In the genomic region with DNA sequence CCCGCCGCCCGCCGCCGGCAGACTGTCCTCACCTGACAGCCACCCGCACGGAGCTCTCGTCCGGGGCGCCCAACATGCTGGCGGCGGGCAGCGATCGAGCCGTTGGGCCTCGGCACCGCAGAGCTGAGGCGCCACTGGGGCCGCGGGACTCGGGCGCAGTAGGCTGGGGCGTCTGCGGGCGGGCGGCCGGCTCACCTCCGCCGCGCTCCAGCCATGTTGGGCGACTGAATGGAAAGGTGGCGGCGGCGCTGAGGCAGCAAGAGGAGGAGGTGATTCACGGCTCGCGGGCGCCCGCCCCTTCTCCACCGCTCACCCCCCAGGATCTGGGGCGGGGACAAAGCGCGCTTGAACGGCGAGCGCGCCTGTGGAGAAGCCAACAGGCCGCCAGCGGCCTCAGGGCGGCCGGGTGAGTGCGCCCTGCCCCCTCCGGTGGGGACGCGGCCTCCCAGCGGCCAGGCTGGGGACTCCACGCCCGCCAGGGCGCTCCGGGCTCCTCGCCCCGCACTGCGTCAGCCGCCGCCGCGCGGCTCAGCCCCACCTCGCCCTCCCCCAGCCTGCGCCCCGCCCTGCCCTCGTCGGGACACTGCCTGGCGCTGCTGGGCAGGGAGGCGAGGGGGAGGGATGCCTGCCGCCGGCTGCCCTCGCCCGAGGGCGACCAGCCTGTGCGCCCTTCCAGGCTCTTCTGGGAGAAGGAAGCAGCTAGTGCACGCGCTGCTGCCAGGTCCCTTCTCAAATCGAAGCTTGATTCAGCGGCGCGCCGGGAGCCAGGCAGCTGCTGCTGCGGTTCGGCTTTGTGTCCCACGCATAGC, we compare ENCODE assay signal across 8 cellular contexts. TPM values are rescaled to one million over a fixed set of nuclear protein-coding genes. Genes with fewer than 3 reads are reported as not detected.
DNase-seq lines count a peak whose midpoint lies in the region; ATAC-seq lines count a peak whose summit lies in the region.

A gene with protein sequence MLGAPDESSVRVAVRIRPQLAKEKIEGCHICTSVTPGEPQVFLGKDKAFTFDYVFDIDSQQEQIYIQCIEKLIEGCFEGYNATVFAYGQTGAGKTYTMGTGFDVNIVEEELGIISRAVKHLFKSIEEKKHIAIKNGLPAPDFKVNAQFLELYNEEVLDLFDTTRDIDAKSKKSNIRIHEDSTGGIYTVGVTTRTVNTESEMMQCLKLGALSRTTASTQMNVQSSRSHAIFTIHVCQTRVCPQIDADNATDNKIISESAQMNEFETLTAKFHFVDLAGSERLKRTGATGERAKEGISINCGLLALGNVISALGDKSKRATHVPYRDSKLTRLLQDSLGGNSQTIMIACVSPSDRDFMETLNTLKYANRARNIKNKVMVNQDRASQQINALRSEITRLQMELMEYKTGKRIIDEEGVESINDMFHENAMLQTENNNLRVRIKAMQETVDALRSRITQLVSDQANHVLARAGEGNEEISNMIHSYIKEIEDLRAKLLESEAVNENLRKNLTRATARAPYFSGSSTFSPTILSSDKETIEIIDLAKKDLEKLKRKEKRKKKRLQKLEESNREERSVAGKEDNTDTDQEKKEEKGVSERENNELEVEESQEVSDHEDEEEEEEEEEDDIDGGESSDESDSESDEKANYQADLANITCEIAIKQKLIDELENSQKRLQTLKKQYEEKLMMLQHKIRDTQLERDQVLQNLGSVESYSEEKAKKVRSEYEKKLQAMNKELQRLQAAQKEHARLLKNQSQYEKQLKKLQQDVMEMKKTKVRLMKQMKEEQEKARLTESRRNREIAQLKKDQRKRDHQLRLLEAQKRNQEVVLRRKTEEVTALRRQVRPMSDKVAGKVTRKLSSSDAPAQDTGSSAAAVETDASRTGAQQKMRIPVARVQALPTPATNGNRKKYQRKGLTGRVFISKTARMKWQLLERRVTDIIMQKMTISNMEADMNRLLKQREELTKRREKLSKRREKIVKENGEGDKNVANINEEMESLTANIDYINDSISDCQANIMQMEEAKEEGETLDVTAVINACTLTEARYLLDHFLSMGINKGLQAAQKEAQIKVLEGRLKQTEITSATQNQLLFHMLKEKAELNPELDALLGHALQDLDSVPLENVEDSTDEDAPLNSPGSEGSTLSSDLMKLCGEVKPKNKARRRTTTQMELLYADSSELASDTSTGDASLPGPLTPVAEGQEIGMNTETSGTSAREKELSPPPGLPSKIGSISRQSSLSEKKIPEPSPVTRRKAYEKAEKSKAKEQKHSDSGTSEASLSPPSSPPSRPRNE (N-terminal part only) (minus strand): TSS at position 226 of the 809 bp plus-strand sequence. CDS start 150 bp downstream, at position 76.

- ATAC-seq in GM18858 (IDR thresholded peaks at IDR 0.05; ENCODE audit: unreplicated experiment), result peak; percentile 91
- peak; percentile 86 for ATAC-seq in HG03066 (IDR thresholded peaks at IDR 0.05; ENCODE audit: low read depth, unreplicated experiment)

- DNase-seq in A172 (ENCODE audit: low spot score) (peak; percentile 80), NCI-H2171 (lab: John Stamatoyannopoulos, UW) (peak; percentile 86), iris pigment epithelial cell (ENCODE audit: low read depth) (peak; percentile 94)
- peak; percentile 79 to 83 (median 80) for DNase-seq in activated CD4-positive, CD25-positive, alpha-beta regulatory T cell (lab: John Stamatoyannopoulos, UW)
- DNase-seq in central memory CD4-positive, alpha-beta T cell, result peak; percentile 91
- peak; percentile 85 for DNase-seq in stimulated activated CD4-positive, alpha-beta T cell treated with anti-CD3 and anti-CD28 coated beads, Interleukin-12 subunit alpha, Interleukin-12 subunit beta, amount 100 ng/mL, for 4 hours

RNA-seq across cellular contexts. Expression of the gene that starts here (rescaled TPM):
- 20.1 and 22.3 TPM in 2 replicates for total RNA-seq in A172 (2014; rRNA removed; shearing (Covaris generic))

Comparison
In these comparisons a context has a peak if more than half of its experiments do, and no peak if none do; other contexts are left out.
1. Peak in every context shown above with its lines: DNase-seq and ATAC-seq.